Comparison of ENCODE assay signal across 21 cellular contexts in genomic region chr14:22143360-22143759, GRCh38.
A peak's percentile ranks its signal among the peaks of the same experiment; 100 is the strongest.
DNase-seq lines count a peak whose midpoint lies in the region; ATAC-seq and TF ChIP-seq lines count a peak whose summit lies in the region.
"Had no signal": no experiment of that assay in that cellular context is flagged by ENCODE, and none has a peak within 500 bp of the region (broad histone marks: within the 10 kb centered on the region; RNA-seq: fewer than 3 reads in every experiment).

No MANE protein-coding gene starts in this region.

- no peak overlapping the region for H3K4me2 ChIP-seq in mammary epithelial cell (ENCODE audit: insufficient read depth, low read depth, low read length)
- H3K4me2 ChIP-seq: A549, PC-9 had no signal

- CTCF ChIA-PET in activated naive CD4-positive, alpha-beta T cell treated with anti-CD3 and anti-CD28 coated beads, Interleukin-2, amount 10 ng/mL, durations not matched to agents 7 days and 5 days (lab: Charles Lee), result no interaction called here
- CTCF ChIA-PET in mammary epithelial cell (lab: Charles Lee; ENCODE audit: low non-redundant PET), result interaction anchor here (0.9 kb wide), 1 partner anchor 21 kb away, joined by 3 read pairs; no protein-coding TSS in a partner anchor

- TF ChIP-seq CTCF in mammary epithelial cell (conservative IDR thresholded peaks at IDR 0.05 in 1 of 2, IDR thresholded peaks at IDR 0.05 in 1 of 2; ENCODE audit: extremely low read depth in 1 of 2, insufficient read depth in 1 of 2, low read depth in 1 of 2, low read length in 2 of 2), result no peak
- TF ChIP-seq CTCF in nephron progenitor cell (IDR thresholded peaks at IDR 0.05), result no peak

- no peaks in the 10 kb centered on the region for H3K9me3 Mint-ChIP-seq in activated naive CD4-positive, alpha-beta T cell treated with anti-CD3 and anti-CD28 coated beads, Interleukin-2, amount 50 U/mL, for 72 hours
- no peaks in the 10 kb centered on the region for H3K9me3 Mint-ChIP-seq in activated naive CD4-positive, alpha-beta T cell treated with anti-CD3 and anti-CD28 coated beads, Interleukin-2, amount 10 ng/mL, durations not matched to agents 7 days and 5 days
- no peaks in the 10 kb centered on the region for H3K9me3 Mint-ChIP-seq in nephron progenitor cell

- WGBS in mammary epithelial cell (ENCODE audit: low coverage, missing lambda C conversion rate), result 41% methylated on average over 2 of the region's 2 CpGs

- no TSS peak for BruUV-seq in mammary epithelial cell (replicated peaks; lab: Mats Ljungman, UMichigan)

- no peaks in the 10 kb centered on the region for H3K36me3 Mint-ChIP-seq in activated naive CD4-positive, alpha-beta T cell treated with anti-CD3 and anti-CD28 coated beads, Interleukin-2, amount 50 U/mL, for 72 hours
- no peaks in the 10 kb centered on the region for H3K36me3 Mint-ChIP-seq in activated naive CD4-positive, alpha-beta T cell treated with anti-CD3 and anti-CD28 coated beads, Interleukin-2, amount 10 ng/mL, durations not matched to agents 7 days and 5 days
- no peaks in the 10 kb centered on the region for H3K36me3 Mint-ChIP-seq in nephron progenitor cell (ENCODE audit: low read depth)

- H3K36me3 ChIP-seq in mammary epithelial cell (ENCODE audit: insufficient read depth, low read length) (no peaks in the 10 kb centered on the region), MG63 (no peaks in the 10 kb centered on the region)

- H3K9me3 ChIP-seq in mammary epithelial cell (replicated peaks; ENCODE audit: insufficient read depth, low read length) (no peaks in the 10 kb centered on the region), MG63 (no peaks in the 10 kb centered on the region)
- H3K9me3 ChIP-seq: A549 had no signal

- no peak for DNase-seq in activated naive CD4-positive, alpha-beta T cell treated with anti-CD3 and anti-CD28 coated beads, Interleukin-2, amount 50 U/mL, for 72 hours (ENCODE audit: low spot score in 2 of 2)
- DNase-seq in activated naive CD4-positive, alpha-beta T cell treated with anti-CD3 and anti-CD28 coated beads, Interleukin-2, amount 10 ng/mL, durations not matched to agents 7 days and 5 days, result no peak
- DNase-seq in mammary epithelial cell (peak; percentile 80), kidney tubule cell (ENCODE audit: low spot score) (peak; percentile 26), pons (ENCODE audit: low spot score) (no peak), MG63 (no peak), nephron progenitor cell (no peak)
- DNase-seq: C1 segment of cervical spinal cord, DND-41, GDM1, HCEC 1CT, NCI-H1436, NCI-H2029 treated with DMSO at 0.1 percent for 48 hours, NCI-H2171 treated with DMSO at 0.1 percent for 48 hours, NCI-H774, PC-9 had no signal

- H3K4me1 Mint-ChIP-seq in activated naive CD4-positive, alpha-beta T cell treated with anti-CD3 and anti-CD28 coated beads, Interleukin-2, amount 10 ng/mL, durations not matched to agents 7 days and 5 days, result peaks cover 5% of the 10 kb centered on the region
- H3K4me1 Mint-ChIP-seq in nephron progenitor cell, result no peaks in the 10 kb centered on the region

- in situ Hi-C loops in mammary epithelial cell (cut with MboI; ENCODE audit: low sequenced_read_pairs in 2 of 2), result no loop called here

- no peak overlapping the region for H3K27ac ChIP-seq in mammary epithelial cell (ENCODE audit: insufficient read depth, low read depth, low read length)
- H3K27ac ChIP-seq: A549, PC-9 had no signal

- H3K79me2 ChIP-seq in mammary epithelial cell (ENCODE audit: insufficient read depth, low read length), result no peaks in the 10 kb centered on the region

- H3K27me3 Mint-ChIP-seq in activated naive CD4-positive, alpha-beta T cell treated with anti-CD3 and anti-CD28 coated beads, Interleukin-2, amount 10 ng/mL, durations not matched to agents 7 days and 5 days, result peaks cover 7% of the 10 kb centered on the region
- peaks cover 3% of the 10 kb centered on the region for H3K27me3 Mint-ChIP-seq in nephron progenitor cell (ENCODE audit: low read depth, poor library complexity)

- H3K4me3 ChIP-seq in mammary epithelial cell (replicated peaks in 1 of 3; ENCODE audit: insufficient read depth in 1 of 3, low read depth in 2 of 3, low read length in 3 of 3) (no peak overlapping the region), MG63 (no peak overlapping the region)
- H3K4me3 ChIP-seq: A549, GM12878, K562, PC-9 had no signal

- H3K27ac Mint-ChIP-seq in activated naive CD4-positive, alpha-beta T cell treated with anti-CD3 and anti-CD28 coated beads, Interleukin-2, amount 50 U/mL, for 72 hours, result no peak overlapping the region
- no peak overlapping the region for H3K27ac Mint-ChIP-seq in activated naive CD4-positive, alpha-beta T cell treated with anti-CD3 and anti-CD28 coated beads, Interleukin-2, amount 10 ng/mL, durations not matched to agents 7 days and 5 days
- no peak overlapping the region for H3K27ac Mint-ChIP-seq in nephron progenitor cell

- dilution Hi-C loops in mammary epithelial cell (cut with HindIII; ENCODE audit: low sequenced_read_pairs), result no loop called here

- peak; percentile 40 to 45 for ATAC-seq in activated naive CD4-positive, alpha-beta T cell treated with anti-CD3 and anti-CD28 coated beads, Interleukin-2, amount 50 U/mL, for 72 hours
- ATAC-seq in GM19467 (IDR thresholded peaks at IDR 0.05; ENCODE audit: unreplicated experiment), result no peak
- ATAC-seq: A549, GM12878, K562, Right ventricle myocardium inferior had no signal

- H3K4me1 ChIP-seq in mammary epithelial cell (ENCODE audit: insufficient read depth, low read length), result peaks cover 8% of the 10 kb centered on the region
- H3K4me1 ChIP-seq: A549 had no signal

- no peak overlapping the region for H3K9ac ChIP-seq in mammary epithelial cell (ENCODE audit: insufficient read depth, low read length)

- no peaks in the 10 kb centered on the region for H4K20me1 ChIP-seq in mammary epithelial cell (ENCODE audit: insufficient read depth, low read length)

- H2AFZ ChIP-seq in mammary epithelial cell (ENCODE audit: low read depth, low read length), result no peak overlapping the region
- H2AFZ ChIP-seq: PC-9 had no signal

- no peaks in the 10 kb centered on the region for H3K27me3 ChIP-seq in mammary epithelial cell (ENCODE audit: insufficient read depth, low read length)
- H3K27me3 ChIP-seq in MG63, result no peaks in the 10 kb centered on the region

- no peak overlapping the region for H3K4me3 Mint-ChIP-seq in activated naive CD4-positive, alpha-beta T cell treated with anti-CD3 and anti-CD28 coated beads, Interleukin-2, amount 10 ng/mL, durations not matched to agents 7 days and 5 days
- H3K4me3 Mint-ChIP-seq in nephron progenitor cell, result no peak overlapping the region

- intact Hi-C loops in mammary epithelial cell (cut with micrococcal nuclease), result loop anchor here (2.0 kb wide), 1 partner anchor 15 kb away; no protein-coding TSS in a partner anchor

Comparison
In these comparisons a context has a peak if more than half of its experiments do, and no peak if none do; other contexts are left out.
1. DNase-seq: peak in mammary epithelial cell (single experiment) and kidney tubule cell (single experiment); none in activated naive CD4-positive, alpha-beta T cell treated with anti-CD3 and anti-CD28 coated beads, Interleukin-2, amount 50 U/mL, for 72 hours (0 of 2), activated naive CD4-positive, alpha-beta T cell treated with anti-CD3 and anti-CD28 coated beads, Interleukin-2, amount 10 ng/mL, durations not matched to agents 7 days and 5 days (single experiment), pons (single experiment), MG63 (single experiment) and nephron progenitor cell (single experiment).